Comparison of ENCODE assay signal across 8 cellular contexts in the genomic region with DNA sequence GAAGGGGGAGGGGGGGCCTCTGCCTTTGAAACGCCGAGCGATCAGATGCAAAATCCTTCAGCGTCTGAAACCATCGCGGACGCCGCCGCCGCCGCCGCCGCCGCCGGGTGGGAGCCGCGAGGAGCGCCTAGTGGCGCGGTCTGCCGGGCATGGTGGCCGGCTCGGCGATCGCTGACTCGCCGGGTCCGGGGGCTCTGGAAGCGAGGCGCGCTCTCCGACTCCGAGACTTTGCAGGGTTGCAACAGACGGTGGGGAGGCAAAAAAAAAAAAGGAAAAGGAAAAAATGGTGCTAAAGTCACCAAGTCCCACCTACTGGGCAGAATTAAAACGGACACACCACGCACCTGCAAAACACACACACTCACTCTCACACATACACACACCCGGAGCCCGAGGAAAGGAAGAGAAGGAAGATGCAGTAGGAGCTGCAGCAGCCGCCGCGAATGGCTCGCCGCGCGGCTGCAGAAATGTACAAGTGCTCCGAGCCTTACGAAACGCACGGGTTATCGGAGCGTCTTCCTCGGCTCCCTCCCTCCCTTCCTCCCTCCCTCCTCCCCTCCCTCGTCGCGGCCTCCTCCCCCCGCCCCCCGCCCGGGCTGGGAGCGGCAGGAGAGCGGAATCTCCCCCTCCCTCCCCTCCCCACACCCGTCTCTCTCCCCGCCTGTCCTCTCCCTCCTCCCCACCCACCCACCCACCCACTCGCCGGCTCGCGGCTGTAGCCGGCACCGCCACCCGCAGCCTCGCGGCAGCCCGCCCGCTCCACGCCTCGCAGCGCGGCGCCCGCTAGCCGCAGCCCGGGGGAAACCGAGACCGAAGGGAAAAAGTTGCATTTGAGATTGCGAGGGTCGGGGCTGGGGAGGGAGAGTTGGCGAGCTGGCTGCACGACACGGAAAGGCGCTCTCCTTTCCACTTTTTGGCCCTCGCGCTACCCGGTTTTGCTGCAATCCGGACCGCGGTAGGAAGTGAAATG. TPM values are rescaled to one million over a fixed set of nuclear protein-coding genes. Genes with fewer than 3 reads are reported as not detected.
DNase-seq lines count a peak whose midpoint lies in the region; ATAC-seq and TF ChIP-seq lines count a peak whose summit lies in the region.

NTRK3 (minus strand) TSS at position 479 of the 970 bp plus-strand sequence. CDS start 586 bp downstream, outside the sequence.

- H3K27ac Mint-ChIP-seq in CD8-positive, alpha-beta memory T cell: peak within 1 kb of the TSS in 1 of 8 donors; percentile 16

- whole genome bisulfite sequencing in mammary epithelial cell (ENCODE audit: low coverage, missing lambda C conversion rate): 1% methylated on average over 9 of the region's 95 CpGs
- 0 to 1% methylated on average over 51 to 67 of the region's 95 CpGs for WGBS in tibial nerve, 2 donors

- no peak within 1 kb of the TSS for H2AFZ ChIP-seq in mammary epithelial cell (ENCODE audit: low read depth, low read length)

- no peaks in the 10 kb centered on the region for H3K79me2 ChIP-seq in mammary epithelial cell (ENCODE audit: insufficient read depth, low read length)

- peak within 1 kb of the TSS; percentile 81 for H3K4me2 ChIP-seq in mammary epithelial cell (ENCODE audit: insufficient read depth, low read depth, low read length)

- peak within 1 kb of the TSS in 5 of 7 donors; percentile 60 to 77 (median 68) for H3K4me3 Mint-ChIP-seq in CD8-positive, alpha-beta memory T cell

- H3K9me3 ChIP-seq in CD8-positive, alpha-beta memory T cell (ENCODE audit: low read length): no peaks in the 10 kb centered on the region
- H3K9me3 ChIP-seq in mammary epithelial cell (replicated peaks; ENCODE audit: insufficient read depth, low read length) (no peaks in the 10 kb centered on the region), tibial nerve (no peaks in the 10 kb centered on the region)

- in situ Hi-C loops in mammary epithelial cell (cut with MboI; ENCODE audit: low sequenced_read_pairs in 2 of 2): no loop called here

- H3K4me1 Mint-ChIP-seq in CD8-positive, alpha-beta memory T cell: peaks cover 13 to 23% (median 19%) of the 10 kb centered on the region in 3 donors

- dilution Hi-C loops in mammary epithelial cell (cut with HindIII; ENCODE audit: low sequenced_read_pairs): no loop called here

- no peak within 1 kb of the TSS for H3K4me3 ChIP-seq in CD8-positive, alpha-beta memory T cell (ENCODE audit: low read length)
- H3K4me3 ChIP-seq in mammary epithelial cell (replicated peaks in 1 of 3; ENCODE audit: insufficient read depth in 1 of 3, low read depth in 2 of 3, low read length in 3 of 3) (peak within 1 kb of the TSS in 1 of 3 experiments; percentile 23), tibial nerve (peak within 1 kb of the TSS; percentile 40 to 70 (median 52))

- no peaks in the 10 kb centered on the region for H3K4me1 ChIP-seq in CD8-positive, alpha-beta memory T cell (ENCODE audit: insufficient read depth, low read length)
- peaks cover 8% of the 10 kb centered on the region for H3K4me1 ChIP-seq in mammary epithelial cell (ENCODE audit: insufficient read depth, low read length)
- H3K4me1 ChIP-seq in tibial nerve: peaks cover 0 to 54% (median 2%) of the 10 kb centered on the region in 4 donors

- H4K20me1 ChIP-seq in mammary epithelial cell (ENCODE audit: insufficient read depth, low read length): no peaks in the 10 kb centered on the region

- POLR2A ChIA-PET in CD8-positive, alpha-beta memory T cell (lab: Charles Lee): no interaction called here

- H3K27me3 Mint-ChIP-seq in CD8-positive, alpha-beta memory T cell: peaks cover 58 to 81% of the 10 kb centered on the region in 2 donors

- no peak for ATAC-seq in HG03108 (IDR thresholded peaks at IDR 0.05; ENCODE audit: unreplicated experiment)
- ATAC-seq in HG02840 (IDR thresholded peaks at IDR 0.05; ENCODE audit: low FRiP score, unreplicated experiment): no peak

- no peak for TF ChIP-seq CTCF in mammary epithelial cell (conservative IDR thresholded peaks at IDR 0.05 in 1 of 2, IDR thresholded peaks at IDR 0.05 in 1 of 2; ENCODE audit: extremely low read depth in 1 of 2, insufficient read depth in 1 of 2, low read depth in 1 of 2, low read length in 2 of 2)
- no peak for TF ChIP-seq CTCF in tibial nerve (IDR thresholded peaks at IDR 0.05)

- H3K9ac ChIP-seq in mammary epithelial cell (ENCODE audit: insufficient read depth, low read length): no peak within 1 kb of the TSS

- no peak within 1 kb of the TSS for H3K27ac ChIP-seq in CD8-positive, alpha-beta memory T cell (ENCODE audit: low read depth, low read length)
- H3K27ac ChIP-seq in mammary epithelial cell (ENCODE audit: insufficient read depth, low read depth, low read length) (no peak within 1 kb of the TSS), tibial nerve (peak within 1 kb of the TSS in 3 of 4 donors; percentile 30 to 77 (median 49))

- TF ChIP-seq EP300 in tibial nerve (IDR thresholded peaks at IDR 0.05): peak in 1 of 2 donors; percentile 53

- TF ChIP-seq POLR2A in tibial nerve (IDR thresholded peaks at IDR 0.05): no peak

- H3K27me3 ChIP-seq in CD8-positive, alpha-beta memory T cell (ENCODE audit: insufficient read depth, low read length, poor library complexity, severe bottlenecking): peaks cover 16% of the 10 kb centered on the region
- peaks cover 30% of the 10 kb centered on the region for H3K27me3 ChIP-seq in mammary epithelial cell (ENCODE audit: insufficient read depth, low read length)
- H3K27me3 ChIP-seq in tibial nerve: peaks cover 0 to 10% of the 10 kb centered on the region in 2 donors

- intact Hi-C loops in mammary epithelial cell (cut with micrococcal nuclease): no loop called here

- no peaks in the 10 kb centered on the region for H3K36me3 Mint-ChIP-seq in CD8-positive, alpha-beta memory T cell

- DNase-seq in CD8-positive, alpha-beta memory T cell: no peak
- DNase-seq in MV-4-11 (lab: John Stamatoyannopoulos, UW) (peak; percentile 5), mammary epithelial cell (peak; percentile 7), medulla oblongata (ENCODE audit: extremely low spot score) (peak; percentile 53), tibial nerve (ENCODE audit: low spot score in 2 of 2) (peak; percentile 30 to 36), amniotic stem cell (lab: John Stamatoyannopoulos, UW) (no peak)

- no peaks in the 10 kb centered on the region for H3K36me3 ChIP-seq in CD8-positive, alpha-beta memory T cell (ENCODE audit: insufficient read depth, low read length)
- no peaks in the 10 kb centered on the region for H3K36me3 ChIP-seq in mammary epithelial cell (ENCODE audit: insufficient read depth, low read length)
- H3K36me3 ChIP-seq in tibial nerve: no peaks in the 10 kb centered on the region

- no peaks in the 10 kb centered on the region for H3K9me3 Mint-ChIP-seq in CD8-positive, alpha-beta memory T cell

- CTCF ChIA-PET in CD8-positive, alpha-beta memory T cell (lab: Charles Lee): no interaction called here
- CTCF ChIA-PET in mammary epithelial cell (lab: Charles Lee; ENCODE audit: low non-redundant PET): no interaction called here

- no TSS peak for BruUV-seq in mammary epithelial cell (replicated peaks; lab: Mats Ljungman, UMichigan)

RNA-seq across cellular contexts. Expression of gene NTRK3, which starts in this region (rescaled TPM):
- total RNA-seq in CD8-positive, alpha-beta memory T cell: under 1 TPM; 0.26 to 0.29 TPM
- polyA plus RNA-seq in CD8-positive, alpha-beta memory T cell: not detected
- total RNA-seq in mammary epithelial cell: not detected
- polyA plus RNA-seq in mammary epithelial cell: not detected
- not detected for polyA minus RNA-seq in mammary epithelial cell
- 10 to 100 TPM; 53.4 to 85.9 (median 83.6) TPM for total RNA-seq in tibial nerve

Comparison
In these comparisons a context has a peak if more than half of its experiments do, and no peak if none do; other contexts are left out.
1. RNA of gene NTRK3 (total RNA-seq): 53.4 to 85.9 TPM in tibial nerve; 0.26 to 0.29 TPM in CD8-positive, alpha-beta memory T cell and not detected in mammary epithelial cell; every median in the first group is over 10 times any median in the second.
2. Peak in DNase-seq and H3K4me2 ChIP-seq in mammary epithelial cell; RNA of the gene not detected or under 1 TPM.
3. DNase-seq: peak in MV-4-11 (single experiment), medulla oblongata (single experiment) and tibial nerve (2 of 2); none in CD8-positive, alpha-beta memory T cell (0 of 5) and amniotic stem cell (single experiment).
4. H3K27ac ChIP-seq: peak in tibial nerve (3 of 4); none in CD8-positive, alpha-beta memory T cell (single experiment) and mammary epithelial cell (single experiment).